ENCODE assay signal across 1 cellular context in the genomic region with DNA sequence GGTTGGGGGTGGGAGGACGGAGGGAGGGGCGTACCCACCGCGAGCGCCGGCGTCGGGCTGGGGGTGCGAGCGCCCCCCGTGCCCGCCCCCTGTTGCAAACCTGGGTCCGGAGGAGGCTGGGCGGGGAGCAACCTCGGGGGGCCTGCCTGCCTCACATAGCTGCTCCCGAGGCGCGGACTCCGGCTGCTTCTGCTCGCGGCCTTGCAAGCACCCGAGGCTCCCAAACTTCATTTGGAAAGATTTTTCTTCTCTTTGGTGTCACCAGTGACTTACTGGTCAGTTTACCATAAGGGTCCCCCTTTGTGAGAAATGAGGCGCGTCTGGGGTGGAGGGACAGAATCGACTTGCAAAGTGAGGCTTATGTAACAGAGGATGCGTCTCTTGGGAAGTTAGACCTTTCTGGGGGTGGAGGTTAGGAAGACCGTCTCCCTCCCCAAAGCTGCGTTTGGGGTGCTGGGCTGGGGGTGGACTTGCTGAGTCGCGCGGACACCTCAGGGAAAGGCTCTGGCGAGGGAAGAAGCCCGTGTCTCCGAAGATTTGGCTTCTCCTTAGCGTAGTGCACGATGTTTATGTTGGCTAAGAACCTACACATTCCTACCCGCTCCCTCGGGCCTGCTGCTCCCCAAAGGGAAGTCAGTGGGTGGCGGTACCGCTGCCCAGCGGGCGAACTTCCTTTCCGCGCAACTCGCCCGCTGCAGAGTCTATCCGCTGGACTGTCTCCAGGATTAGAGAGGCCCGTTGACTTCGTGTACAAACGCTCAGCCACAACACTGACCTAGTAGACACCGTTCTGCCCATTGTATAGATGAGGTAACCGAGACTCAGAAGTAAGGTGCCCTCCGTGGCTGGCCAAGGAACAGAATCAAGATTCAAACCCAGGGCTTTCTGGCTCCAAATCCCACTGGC.
TF ChIP-seq lines count a peak whose summit lies in the region.

No MANE protein-coding gene starts in this region.

TF ChIP-seq in HepG2, 621 proteins besides CTCF, POLR2A, EP300 and RAD21 (continued from another document and continues in another):
- TF ChIP-seq ARID5B (CRISPR knock-in tag; IDR thresholded peaks at IDR 0.05) (no peak), ZNF749 (CRISPR knock-in tag; IDR thresholded peaks at IDR 0.05; ENCODE audit: borderline replicate concordance) (no peak), ZMYM4 (CRISPR knock-in tag; IDR thresholded peaks at IDR 0.05) (no peak; the same call in 1 of the 2 replicates), IKZF4 (CRISPR knock-in tag; IDR thresholded peaks at IDR 0.05; ENCODE audit: borderline replicate concordance, low read depth, not compliant biosample characterization) (no peak), ZNF782 (CRISPR knock-in tag; IDR thresholded peaks at IDR 0.05; ENCODE audit: borderline replicate concordance) (no peak), MEF2D (CRISPR knock-in tag; IDR thresholded peaks at IDR 0.05) (no peak), RERE (CRISPR knock-in tag; IDR thresholded peaks at IDR 0.05; ENCODE audit: low read depth) (no peak), ATF6 (CRISPR knock-in tag; conservative IDR thresholded peaks at IDR 0.05) (no peak), ZNF841 (CRISPR knock-in tag; IDR thresholded peaks at IDR 0.05; ENCODE audit: borderline replicate concordance) (no peak), JUNB (CRISPR knock-in tag; IDR thresholded peaks at IDR 0.05; ENCODE audit: borderline replicate concordance) (no peak), ZNF740 (CRISPR knock-in tag; IDR thresholded peaks at IDR 0.05) (no peak), CBFB (CRISPR knock-in tag; IDR thresholded peaks at IDR 0.05) (0 out of 2 replicates have a peak, but pooled peaks have one; percentile 26), RFXANK (CRISPR knock-in tag; IDR thresholded peaks at IDR 0.05) (no peak), JUND (CRISPR knock-in tag; IDR thresholded peaks at IDR 0.05) (no peak), ZNF335 (CRISPR knock-in tag; IDR thresholded peaks at IDR 0.05) (no peak), ZNF446 (CRISPR knock-in tag; IDR thresholded peaks at IDR 0.05) (no peak; the same call in 1 of the 2 replicates), ARHGAP35 (CRISPR knock-in tag; IDR thresholded peaks at IDR 0.05; ENCODE audit: borderline replicate concordance) (no peak), ZNF543 (CRISPR knock-in tag; IDR thresholded peaks at IDR 0.05) (peak; percentile 10; the same call in 1 of the 2 replicates), ZFX (CRISPR knock-in tag; IDR thresholded peaks at IDR 0.05; ENCODE audit: low read depth) (peak; percentile 60; the same call in 1 of the 2 replicates), MEIS2 (CRISPR knock-in tag; IDR thresholded peaks at IDR 0.05) (peak; percentile 33; the same call in 1 of the 2 replicates), KAT7 (CRISPR knock-in tag; IDR thresholded peaks at IDR 0.05; ENCODE audit: borderline replicate concordance) (no peak; the same call in 1 of the 2 replicates), SETDB1 (CRISPR knock-in tag; IDR thresholded peaks at IDR 0.05; ENCODE audit: borderline replicate concordance) (no peak), ZNF12 (CRISPR knock-in tag; IDR thresholded peaks at IDR 0.05) (no peak), NFKBIZ (CRISPR knock-in tag; IDR thresholded peaks at IDR 0.05) (no peak), YEATS4 (CRISPR knock-in tag; IDR thresholded peaks at IDR 0.05; ENCODE audit: borderline replicate concordance) (no peak), ZNF83 (CRISPR knock-in tag; IDR thresholded peaks at IDR 0.05; ENCODE audit: borderline replicate concordance) (no peak), ZNF552 (CRISPR knock-in tag; IDR thresholded peaks at IDR 0.05; ENCODE audit: borderline replicate concordance) (0 out of 2 replicates have a peak, but pooled peaks have one; percentile 58), ZNF558 (CRISPR knock-in tag; IDR thresholded peaks at IDR 0.05; ENCODE audit: borderline replicate concordance) (peak; percentile 26; the same call in 1 of the 2 replicates)
- TF ChIP-seq, protein P1, sequence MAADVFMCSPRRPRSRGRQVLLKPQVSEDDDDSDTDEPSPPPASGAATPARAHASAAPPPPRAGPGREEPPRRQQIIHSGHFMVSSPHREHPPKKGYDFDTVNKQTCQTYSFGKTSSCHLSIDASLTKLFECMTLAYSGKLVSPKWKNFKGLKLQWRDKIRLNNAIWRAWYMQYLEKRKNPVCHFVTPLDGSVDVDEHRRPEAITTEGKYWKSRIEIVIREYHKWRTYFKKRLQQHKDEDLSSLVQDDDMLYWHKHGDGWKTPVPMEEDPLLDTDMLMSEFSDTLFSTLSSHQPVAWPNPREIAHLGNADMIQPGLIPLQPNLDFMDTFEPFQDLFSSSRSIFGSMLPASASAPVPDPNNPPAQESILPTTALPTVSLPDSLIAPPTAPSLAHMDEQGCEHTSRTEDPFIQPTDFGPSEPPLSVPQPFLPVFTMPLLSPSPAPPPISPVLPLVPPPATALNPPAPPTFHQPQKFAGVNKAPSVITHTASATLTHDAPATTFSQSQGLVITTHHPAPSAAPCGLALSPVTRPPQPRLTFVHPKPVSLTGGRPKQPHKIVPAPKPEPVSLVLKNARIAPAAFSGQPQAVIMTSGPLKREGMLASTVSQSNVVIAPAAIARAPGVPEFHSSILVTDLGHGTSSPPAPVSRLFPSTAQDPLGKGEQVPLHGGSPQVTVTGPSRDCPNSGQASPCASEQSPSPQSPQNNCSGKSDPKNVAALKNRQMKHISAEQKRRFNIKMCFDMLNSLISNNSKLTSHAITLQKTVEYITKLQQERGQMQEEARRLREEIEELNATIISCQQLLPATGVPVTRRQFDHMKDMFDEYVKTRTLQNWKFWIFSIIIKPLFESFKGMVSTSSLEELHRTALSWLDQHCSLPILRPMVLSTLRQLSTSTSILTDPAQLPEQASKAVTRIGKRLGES (CRISPR knock-in tag; IDR thresholded peaks at IDR 0.05; ENCODE audit: borderline replicate concordance), result no peak
- TF ChIP-seq, protein P2, sequence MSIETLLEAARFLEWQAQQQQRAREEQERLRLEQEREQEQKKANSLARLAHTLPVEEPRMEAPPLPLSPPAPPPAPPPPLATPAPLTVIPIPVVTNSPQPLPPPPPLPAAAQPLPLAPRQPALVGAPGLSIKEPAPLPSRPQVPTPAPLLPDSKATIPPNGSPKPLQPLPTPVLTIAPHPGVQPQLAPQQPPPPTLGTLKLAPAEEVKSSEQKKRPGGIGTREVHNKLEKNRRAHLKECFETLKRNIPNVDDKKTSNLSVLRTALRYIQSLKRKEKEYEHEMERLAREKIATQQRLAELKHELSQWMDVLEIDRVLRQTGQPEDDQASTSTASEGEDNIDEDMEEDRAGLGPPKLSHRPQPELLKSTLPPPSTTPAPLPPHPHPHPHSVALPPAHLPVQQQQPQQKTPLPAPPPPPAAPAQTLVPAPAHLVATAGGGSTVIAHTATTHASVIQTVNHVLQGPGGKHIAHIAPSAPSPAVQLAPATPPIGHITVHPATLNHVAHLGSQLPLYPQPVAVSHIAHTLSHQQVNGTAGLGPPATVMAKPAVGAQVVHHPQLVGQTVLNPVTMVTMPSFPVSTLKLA (IDR thresholded peaks at IDR 0.05), result no peak
- TF ChIP-seq, protein P3, sequence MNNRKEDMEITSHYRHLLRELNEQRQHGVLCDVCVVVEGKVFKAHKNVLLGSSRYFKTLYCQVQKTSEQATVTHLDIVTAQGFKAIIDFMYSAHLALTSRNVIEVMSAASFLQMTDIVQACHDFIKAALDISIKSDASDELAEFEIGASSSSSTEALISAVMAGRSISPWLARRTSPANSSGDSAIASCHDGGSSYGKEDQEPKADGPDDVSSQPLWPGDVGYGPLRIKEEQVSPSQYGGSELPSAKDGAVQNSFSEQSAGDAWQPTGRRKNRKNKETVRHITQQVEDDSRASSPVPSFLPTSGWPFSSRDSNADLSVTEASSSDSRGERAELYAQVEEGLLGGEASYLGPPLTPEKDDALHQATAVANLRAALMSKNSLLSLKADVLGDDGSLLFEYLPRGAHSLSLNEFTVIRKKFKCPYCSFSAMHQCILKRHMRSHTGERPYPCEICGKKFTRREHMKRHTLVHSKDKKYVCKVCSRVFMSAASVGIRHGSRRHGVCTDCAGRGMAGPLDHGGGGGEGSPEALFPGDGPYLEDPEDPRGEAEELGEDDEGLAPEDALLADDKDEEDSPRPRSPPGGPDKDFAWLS (CRISPR knock-in tag; IDR thresholded peaks at IDR 0.05; ENCODE audit: borderline replicate concordance), result no peak
- TF ChIP-seq, protein P4, sequence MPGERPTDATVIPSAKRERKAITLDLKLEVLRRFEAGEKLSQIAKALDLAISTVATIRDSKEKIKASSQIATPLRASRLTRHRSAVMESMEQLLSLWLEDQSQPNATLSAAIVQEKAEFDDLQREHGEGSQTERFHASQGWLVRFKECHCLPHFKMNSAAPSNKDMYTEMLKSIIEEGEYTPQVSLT (CRISPR knock-in tag; IDR thresholded peaks at IDR 0.05; ENCODE audit: borderline replicate concordance, low read depth), result no peak
